25 cellular contexts compared by ENCODE assay signal in genomic region chr10:113846036-113846435, GRCh38.
"Had no signal": no experiment of that assay in that cellular context is flagged by ENCODE, and none has a peak within 500 bp of the region (broad histone marks: within the 10 kb centered on the region; RNA-seq: fewer than 3 reads in every experiment).

No MANE protein-coding gene starts in this region.

- H3K4me3 Mint-ChIP-seq: activated CD4-positive, alpha-beta memory T cell treated with anti-CD3 and anti-CD28 coated beads, Interleukin-2, amount 10 ng/mL, durations not matched to agents 7 days and 5 days; activated CD4-positive, alpha-beta T cell treated with anti-CD3 and anti-CD28 coated beads, Interleukin-2, amount 10 ng/mL, durations not matched to agents 7 days and 5 days; activated naive CD8-positive, alpha-beta T cell; activated T-cell treated with anti-CD3 and anti-CD28 coated beads, Interleukin-2, amount 50 U/mL, for 72 hours; brain; central memory CD8-positive, alpha-beta T cell; T-cell had no signal

- H3K27ac ChIP-seq: VCaP had no signal

- H3K9me3 Mint-ChIP-seq: activated CD4-positive, alpha-beta memory T cell treated with anti-CD3 and anti-CD28 coated beads, Interleukin-2, amount 10 ng/mL, durations not matched to agents 7 days and 5 days; activated CD4-positive, alpha-beta T cell treated with anti-CD3 and anti-CD28 coated beads, Interleukin-2, amount 10 ng/mL, durations not matched to agents 7 days and 5 days; activated T-cell treated with anti-CD3 and anti-CD28 coated beads, Interleukin-2, amount 50 U/mL, for 72 hours; activated T-helper 2 cell treated with anti-CD3 and anti-CD28 coated beads, Interferon-gamma antibody, Interleukin-2, Interleukin-4, amounts not matched to agents 10 μg/mL and 5 μg/mL and 100 μg/mL, durations not matched to agents 14 hours and 24 hours and 36 hours; brain; central memory CD8-positive, alpha-beta T cell; T-cell had no signal

- H3K27ac Mint-ChIP-seq: activated CD4-positive, alpha-beta memory T cell treated with anti-CD3 and anti-CD28 coated beads, Interleukin-2, amount 10 ng/mL, durations not matched to agents 7 days and 5 days; activated CD4-positive, alpha-beta T cell treated with anti-CD3 and anti-CD28 coated beads, Interleukin-2, amount 10 ng/mL, durations not matched to agents 7 days and 5 days; activated naive CD8-positive, alpha-beta T cell; activated T-cell treated with anti-CD3 and anti-CD28 coated beads, Interleukin-2, amount 50 U/mL, for 72 hours; activated T-helper 2 cell treated with anti-CD3 and anti-CD28 coated beads, Interferon-gamma antibody, Interleukin-2, Interleukin-4, amounts not matched to agents 10 μg/mL and 5 μg/mL and 100 μg/mL, durations not matched to agents 14 hours and 24 hours and 36 hours; brain; T-cell had no signal

- H3K27me3 Mint-ChIP-seq: activated CD4-positive, alpha-beta memory T cell treated with anti-CD3 and anti-CD28 coated beads, Interleukin-2, amount 10 ng/mL, durations not matched to agents 7 days and 5 days; activated CD4-positive, alpha-beta T cell treated with anti-CD3 and anti-CD28 coated beads, Interleukin-2, amount 10 ng/mL, durations not matched to agents 7 days and 5 days; activated naive CD8-positive, alpha-beta T cell; brain; central memory CD8-positive, alpha-beta T cell; T-cell had no signal

- ATAC-seq: activated T-cell treated with anti-CD3 and anti-CD28 coated beads, Interleukin-2, amount 50 U/mL, for 72 hours; T-cell had no signal

- DNase-seq: activated CD4-positive, alpha-beta memory T cell treated with anti-CD3 and anti-CD28 coated beads, Interleukin-2, amount 10 ng/mL, durations not matched to agents 7 days and 5 days; activated CD4-positive, alpha-beta T cell treated with anti-CD3 and anti-CD28 coated beads, Interleukin-2, amount 10 ng/mL, durations not matched to agents 7 days and 5 days; activated CD4-positive, CD25-positive, alpha-beta regulatory T cell; activated gamma-delta T cell treated with Interleukin-2 at 50 U/mL for 16 hours; activated T-cell treated with anti-CD3 and anti-CD28 coated beads, Interleukin-2, amount 50 U/mL, for 72 hours; amygdala; cortex of kidney; Kasumi-1; NCI-H1092 treated with DMSO at 0.1 percent for 48 hours; NCI-H1417 treated with DMSO at 0.1 percent for 48 hours; NCI-H1694; NCI-H2029; NCI-H2107; NCI-H2171 treated with DMSO at 0.1 percent for 48 hours; NCI-H226; NCI-H69; SIG-M5; T-cell; T-helper 2 cell; T1000 had no signal
